15 cellular contexts compared by ENCODE assay signal in genomic region chr18:35441857-35442595, GRCh38. TPM values are rescaled to one million over a fixed set of nuclear protein-coding genes. Genes with fewer than 3 reads are reported as not detected.
DNase-seq lines count a peak whose midpoint lies in the region; ATAC-seq, FAIRE-seq and TF ChIP-seq lines count a peak whose summit lies in the region.
"Had no signal": no experiment of that assay in that cellular context is flagged by ENCODE, and none has a peak within 500 bp of the region (broad histone marks: within the 10 kb centered on the region; RNA-seq: fewer than 3 reads in every experiment).

No MANE protein-coding gene starts in this region.

- no peak overlapping the region for H3K14ac ChIP-seq in trophoblast cell (ENCODE audit: low read length)

- H3K4me3 ChIP-seq in RWPE2 (ENCODE audit: severe bottlenecking) (no peak overlapping the region), trophoblast cell (ENCODE audit: low read depth, low read length) (no peak overlapping the region)

- no peak overlapping the region for H3K18ac ChIP-seq in trophoblast cell (ENCODE audit: low read length)

- DNase-seq in GM12892 (ENCODE audit: insufficient read length) (no peak), RWPE2 (ENCODE audit: low spot score) (no peak), epidermal melanocyte (ENCODE audit: insufficient read length, low spot score) (peak; percentile 25), trophoblast cell (peak; percentile 10 to 23), CD1c-positive myeloid dendritic cell (ENCODE audit: extremely low spot score) (no peak)
- DNase-seq: activated naive CD8-positive, alpha-beta T cell treated with anti-CD3 and anti-CD28 coated beads for 36 hours; activated T-cell treated with anti-CD3 and anti-CD28 coated beads, Interleukin-2, amount 50 U/mL, for 72 hours; Calu3; NCI-H1048; stimulated activated CD4-positive, alpha-beta T cell treated with anti-CD3 and anti-CD28 coated beads, Interleukin-4, amount 100 ng/mL, for 24 hours had no signal

- no peak for TF ChIP-seq CTCF in RWPE2 (IDR thresholded peaks at IDR 0.05; ENCODE audit: poor library complexity, severe bottlenecking)

- H3K27ac ChIP-seq in RWPE2 (ENCODE audit: poor library complexity, severe bottlenecking), result peak overlapping the region; percentile 53
- peak overlapping the region; percentile 65 for H3K27ac ChIP-seq in trophoblast cell (ENCODE audit: low read depth, low read length)

- WGBS in trophoblast cell (ENCODE audit: extremely low coverage, insufficient coverage, insufficient read length), result no CpG with 5 or more reads among the region's 9 CpGs

- H2AFZ ChIP-seq in trophoblast cell (ENCODE audit: insufficient read depth, low read length, poor library complexity), result no peak overlapping the region

- H4K8ac ChIP-seq in trophoblast cell (ENCODE audit: low read depth, low read length), result no peak overlapping the region

- no peak overlapping the region for H3K9ac ChIP-seq in trophoblast cell (ENCODE audit: low read length)

- H2BK120ac ChIP-seq in trophoblast cell (ENCODE audit: insufficient read depth, low read length, poor library complexity), result no peak overlapping the region

- FAIRE-seq in GM12892 (lab: Jason Lieb, UNC), result peak; percentile 27
- FAIRE-seq: G401.6, GM12891 had no signal

- no peak overlapping the region for H2AK5ac ChIP-seq in trophoblast cell (ENCODE audit: low read length)

- no peaks in the 10 kb centered on the region for H3K79me2 ChIP-seq in trophoblast cell (ENCODE audit: control insufficient read depth, insufficient read depth, low read length, poor library complexity)

- no peak overlapping the region for H3K23ac ChIP-seq in trophoblast cell (ENCODE audit: low read length)

- no peak overlapping the region for H3K4me2 ChIP-seq in trophoblast cell (ENCODE audit: low read length)

- ATAC-seq in RWPE2 (ENCODE audit: low read depth) (peak; percentile 69), HG03175 (IDR thresholded peaks at IDR 0.05; ENCODE audit: unreplicated experiment) (no peak), HG03521 (IDR thresholded peaks at IDR 0.05; ENCODE audit: unreplicated experiment) (no peak)
- ATAC-seq: activated T-cell treated with anti-CD3 and anti-CD28 coated beads, Interleukin-2, amount 50 U/mL, for 72 hours; left lobe of liver had no signal

- H3K79me1 ChIP-seq in trophoblast cell (ENCODE audit: low read length), result peaks cover 2% of the 10 kb centered on the region

- no peak overlapping the region for H4K91ac ChIP-seq in trophoblast cell (ENCODE audit: low read depth, low read length)

- H4K12ac ChIP-seq in trophoblast cell (ENCODE audit: low read depth, low read length), result no peak overlapping the region

- H3K36me3 ChIP-seq in RWPE2 (ENCODE audit: low read depth), result no peaks in the 10 kb centered on the region
- no peaks in the 10 kb centered on the region for H3K36me3 ChIP-seq in trophoblast cell (ENCODE audit: control insufficient read depth in 1 of 2, insufficient read depth in 2 of 2, low read length in 2 of 2)

- H2BK12ac ChIP-seq in trophoblast cell (ENCODE audit: low read length), result peak overlapping the region; percentile 87

- H3K4ac ChIP-seq in trophoblast cell (ENCODE audit: low read depth, low read length), result no peak overlapping the region

- no peaks in the 10 kb centered on the region for H3K9me3 ChIP-seq in RWPE2 (ENCODE audit: severe bottlenecking)
- H3K9me3 ChIP-seq in trophoblast cell (ENCODE audit: insufficient read depth, low read depth, low read length), result no peaks in the 10 kb centered on the region

- no peak for TF ChIP-seq POLR2A in GM12892 (IDR thresholded peaks at IDR 0.05; ENCODE audit: low read depth, low read length)

- peaks cover 25% of the 10 kb centered on the region for H3K4me1 ChIP-seq in RWPE2 (ENCODE audit: insufficient read depth, poor library complexity, severe bottlenecking)
- peaks cover 4 to 13% of the 10 kb centered on the region in 2 experiments for H3K4me1 ChIP-seq in trophoblast cell (ENCODE audit: control insufficient read depth in 1 of 2, insufficient read depth in 2 of 2, low read length in 2 of 2)

- peak overlapping the region; percentile 64 for H2BK5ac ChIP-seq in trophoblast cell (ENCODE audit: low read depth, low read length, poor library complexity)

- H3K27me3 ChIP-seq in RWPE2 (ENCODE audit: insufficient read depth, poor library complexity, severe bottlenecking) (no peaks in the 10 kb centered on the region), trophoblast cell (ENCODE audit: insufficient read depth, low read length) (no peaks in the 10 kb centered on the region)

RNA-seq across cellular contexts. Expression of gene INO80C, which starts 55.7 kb away (rescaled TPM):
- polyA plus RNA-seq in GM12892 (2012; ENCODE audit: missing spikeins), result 19.4 TPM
- 23.4 and 24.5 TPM in 2 replicates for polyA plus RNA-seq in trophoblast cell (2013)

Comparison
In these comparisons a context has a peak if more than half of its experiments do, and no peak if none do; other contexts are left out.
1. DNase-seq: peak in epidermal melanocyte (single experiment) and trophoblast cell (2 of 2); none in GM12892 (single experiment), RWPE2 (single experiment) and CD1c-positive myeloid dendritic cell (single experiment).